Comparison of ENCODE assay signal across 16 cellular contexts in the genomic region with DNA sequence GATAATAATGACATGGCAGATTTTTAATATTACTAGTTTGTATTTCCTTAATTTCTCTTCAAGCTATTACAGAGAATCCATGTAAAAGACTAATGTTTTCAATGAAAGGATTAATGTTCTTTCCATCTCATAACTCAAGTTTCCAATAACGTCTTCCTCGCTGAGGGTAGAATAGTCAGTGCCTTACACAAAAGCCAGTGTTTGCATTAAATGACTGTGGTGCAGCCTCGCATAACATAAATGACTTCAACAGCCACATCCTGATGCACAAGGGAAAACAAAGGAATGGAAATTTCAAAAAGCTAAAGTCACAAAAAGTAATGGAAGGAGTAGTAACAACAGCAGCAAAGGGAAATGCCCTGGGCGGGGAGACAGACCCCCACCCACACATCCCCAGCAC.
DNase-seq lines count a peak whose midpoint lies in the region; ATAC-seq and TF ChIP-seq lines count a peak whose summit lies in the region.
"Had no signal": no experiment of that assay in that cellular context is flagged by ENCODE, and none has a peak within 500 bp of the region (broad histone marks: within the 10 kb centered on the region; RNA-seq: fewer than 3 reads in every experiment).

No MANE protein-coding gene starts in this region.

- no peaks in the 10 kb centered on the region for H3K27me3 ChIP-seq in CD4-positive, alpha-beta T cell (ENCODE audit: control insufficient read depth, insufficient read depth, low read length)
- no peaks in the 10 kb centered on the region for H3K27me3 ChIP-seq in DOHH2 (ENCODE audit: control insufficient read depth, low read length)

- no peaks in the 10 kb centered on the region for H3K27me3 Mint-ChIP-seq in CD4-positive, alpha-beta T cell
- H3K27me3 Mint-ChIP-seq in activated T-helper 1 cell treated with anti-CD3 and anti-CD28 coated beads, Interleukin-12 subunit alpha, Interleukin-12 subunit beta, Interleukin-2, Interleukin-4 antibody, amounts not matched to agents 30 ng/mL and 10 ng/mL and 1 ng/mL, durations not matched to agents 14 hours and 24 hours and 36 hours (ENCODE audit: insufficient read depth), result no peaks in the 10 kb centered on the region
- no peaks in the 10 kb centered on the region for H3K27me3 Mint-ChIP-seq in neural crest cell (ENCODE audit: low read depth)
- no peaks in the 10 kb centered on the region for H3K27me3 Mint-ChIP-seq in activated naive CD4-positive, alpha-beta T cell treated with anti-CD3 and anti-CD28 coated beads for 36 hours (ENCODE audit: low read depth)
- H3K27me3 Mint-ChIP-seq: CD8-positive, alpha-beta memory T cell had no signal

- no peaks in the 10 kb centered on the region for H3K9me3 ChIP-seq in CD4-positive, alpha-beta T cell (ENCODE audit: control insufficient read depth, low read length)
- H3K9me3 ChIP-seq in DOHH2 (ENCODE audit: control insufficient read depth, insufficient read depth, low read length), result peaks cover 4% of the 10 kb centered on the region; the same call in 1 of the 2 replicates

- peak overlapping the region; percentile 5 for H3K27ac Mint-ChIP-seq in CD4-positive, alpha-beta T cell
- H3K27ac Mint-ChIP-seq in activated T-helper 1 cell treated with anti-CD3 and anti-CD28 coated beads, Interleukin-12 subunit alpha, Interleukin-12 subunit beta, Interleukin-2, Interleukin-4 antibody, amounts not matched to agents 30 ng/mL and 10 ng/mL and 1 ng/mL, durations not matched to agents 14 hours and 24 hours and 36 hours, result peak overlapping the region; percentile 64
- peak overlapping the region; percentile 3 for H3K27ac Mint-ChIP-seq in neural crest cell (ENCODE audit: unreplicated experiment)
- H3K27ac Mint-ChIP-seq in activated naive CD4-positive, alpha-beta T cell treated with anti-CD3 and anti-CD28 coated beads for 36 hours, result no peak overlapping the region
- H3K27ac Mint-ChIP-seq: H9 had no signal

- H3F3A ChIP-seq in DOHH2 (ENCODE audit: control insufficient read depth, insufficient read depth), result peaks cover 14% of the 10 kb centered on the region

- H3K4me1 Mint-ChIP-seq in CD4-positive, alpha-beta T cell (ENCODE audit: low read depth), result peaks cover 34% of the 10 kb centered on the region
- H3K4me1 Mint-ChIP-seq in activated T-helper 1 cell treated with anti-CD3 and anti-CD28 coated beads, Interleukin-12 subunit alpha, Interleukin-12 subunit beta, Interleukin-2, Interleukin-4 antibody, amounts not matched to agents 30 ng/mL and 10 ng/mL and 1 ng/mL, durations not matched to agents 14 hours and 24 hours and 36 hours (ENCODE audit: low read depth), result peaks cover 60% of the 10 kb centered on the region
- peaks cover 5% of the 10 kb centered on the region for H3K4me1 Mint-ChIP-seq in neural crest cell
- peaks cover 21% of the 10 kb centered on the region for H3K4me1 Mint-ChIP-seq in activated naive CD4-positive, alpha-beta T cell treated with anti-CD3 and anti-CD28 coated beads for 36 hours (ENCODE audit: low read depth)

- H3K36me3 Mint-ChIP-seq in CD4-positive, alpha-beta T cell (ENCODE audit: low read depth), result no peaks in the 10 kb centered on the region
- H3K36me3 Mint-ChIP-seq in activated T-helper 1 cell treated with anti-CD3 and anti-CD28 coated beads, Interleukin-12 subunit alpha, Interleukin-12 subunit beta, Interleukin-2, Interleukin-4 antibody, amounts not matched to agents 30 ng/mL and 10 ng/mL and 1 ng/mL, durations not matched to agents 14 hours and 24 hours and 36 hours (ENCODE audit: low read depth), result peaks cover 44% of the 10 kb centered on the region
- H3K36me3 Mint-ChIP-seq in neural crest cell (ENCODE audit: low read depth), result no peaks in the 10 kb centered on the region
- peaks cover 5% of the 10 kb centered on the region for H3K36me3 Mint-ChIP-seq in activated naive CD4-positive, alpha-beta T cell treated with anti-CD3 and anti-CD28 coated beads for 36 hours (ENCODE audit: low read depth)

- H3K4me3 Mint-ChIP-seq in CD4-positive, alpha-beta T cell, result no peak overlapping the region
- H3K4me3 Mint-ChIP-seq in activated T-helper 1 cell treated with anti-CD3 and anti-CD28 coated beads, Interleukin-12 subunit alpha, Interleukin-12 subunit beta, Interleukin-2, Interleukin-4 antibody, amounts not matched to agents 30 ng/mL and 10 ng/mL and 1 ng/mL, durations not matched to agents 14 hours and 24 hours and 36 hours, result no peak overlapping the region
- H3K4me3 Mint-ChIP-seq in neural crest cell, result no peak overlapping the region
- H3K4me3 Mint-ChIP-seq in activated naive CD4-positive, alpha-beta T cell treated with anti-CD3 and anti-CD28 coated beads for 36 hours, result no peak overlapping the region
- H3K4me3 Mint-ChIP-seq: CD8-positive, alpha-beta memory T cell; H9 had no signal

- no peaks in the 10 kb centered on the region for H4K20me1 ChIP-seq in DOHH2 (ENCODE audit: control insufficient read depth, insufficient read depth, low read depth, low read length)

- intact Hi-C loops in CD4-positive, alpha-beta T cell (cut with DNase I, micrococcal nuclease), result no loop called here
- intact Hi-C loops in activated T-helper 1 cell treated with anti-CD3 and anti-CD28 coated beads, Interleukin-12 subunit alpha, Interleukin-12 subunit beta, Interleukin-2, Interleukin-4 antibody, amounts not matched to agents 30 ng/mL and 10 ng/mL and 1 ng/mL, durations not matched to agents 14 hours and 24 hours and 36 hours (cut with micrococcal nuclease), result loop anchor here (2.0 kb wide), 1 partner anchor 14 kb away; no protein-coding TSS in a partner anchor
- intact Hi-C loops in activated naive CD4-positive, alpha-beta T cell treated with anti-CD3 and anti-CD28 coated beads for 36 hours (cut with micrococcal nuclease), result no loop called here

- ATAC-seq in CD4-positive, alpha-beta T cell (ENCODE audit: poor library complexity), result peak; percentile 26

- H3K4me3 ChIP-seq in DOHH2 (ENCODE audit: low read length), result 0 out of 2 replicates have a peak overlapping the region, but pooled peaks have one; percentile 3

- H3K9me3 Mint-ChIP-seq in CD4-positive, alpha-beta T cell, result no peaks in the 10 kb centered on the region
- H3K9me3 Mint-ChIP-seq in activated T-helper 1 cell treated with anti-CD3 and anti-CD28 coated beads, Interleukin-12 subunit alpha, Interleukin-12 subunit beta, Interleukin-2, Interleukin-4 antibody, amounts not matched to agents 30 ng/mL and 10 ng/mL and 1 ng/mL, durations not matched to agents 14 hours and 24 hours and 36 hours, result peaks cover 11% of the 10 kb centered on the region
- H3K9me3 Mint-ChIP-seq in neural crest cell, result peaks cover 4% of the 10 kb centered on the region
- H3K9me3 Mint-ChIP-seq in activated naive CD4-positive, alpha-beta T cell treated with anti-CD3 and anti-CD28 coated beads for 36 hours, result peaks cover 2% of the 10 kb centered on the region
- H3K9me3 Mint-ChIP-seq: CD8-positive, alpha-beta memory T cell had no signal

- DNase-seq in CD4-positive, alpha-beta T cell, result no peak
- no peak for DNase-seq in activated T-helper 1 cell treated with anti-CD3 and anti-CD28 coated beads, Interleukin-12 subunit alpha, Interleukin-12 subunit beta, Interleukin-2, Interleukin-4 antibody, amounts not matched to agents 30 ng/mL and 10 ng/mL and 1 ng/mL, durations not matched to agents 14 hours and 24 hours and 36 hours (ENCODE audit: low spot score)
- DNase-seq in neural crest cell (ENCODE audit: low read depth, low spot score) (no peak), amniotic stem cell (lab: John Stamatoyannopoulos, UW) (no peak), cerebellum (ENCODE audit: low spot score) (no peak)
- DNase-seq in activated naive CD4-positive, alpha-beta T cell treated with anti-CD3 and anti-CD28 coated beads for 36 hours, result no peak
- DNase-seq: CD8-positive, alpha-beta memory T cell; DMS79; H9; NCI-H1105 treated with DMSO at 0.1 percent for 48 hours; NCI-H1694 treated with DMSO at 0.1 percent for 48 hours; NCI-H2107; NCI-H345; NCI-H69; SHP77 had no signal

- H3K9me2 ChIP-seq in DOHH2 (replicated peaks; ENCODE audit: control insufficient read depth, low read length), result no peaks in the 10 kb centered on the region

- H3K27ac ChIP-seq in CD4-positive, alpha-beta T cell (ENCODE audit: low read depth, low read length), result no peak overlapping the region
- H3K27ac ChIP-seq in DOHH2 (ENCODE audit: low read depth, low read length), result no peak overlapping the region

- H3K79me2 ChIP-seq in DOHH2 (ENCODE audit: control insufficient read depth, low read length), result peaks cover 2% of the 10 kb centered on the region; the same call in 1 of the 2 replicates

- no peak for TF ChIP-seq CTCF in CD4-positive, alpha-beta T cell (IDR thresholded peaks at IDR 0.05)
- no peak for TF ChIP-seq CTCF in DOHH2 (IDR thresholded peaks at IDR 0.05; ENCODE audit: low read depth, low read length, poor library complexity, severe bottlenecking)
- no peak for TF ChIP-seq CTCF in neural crest cell (conservative IDR thresholded peaks at IDR 0.05)

- CTCF ChIA-PET in CD4-positive, alpha-beta T cell (lab: Charles Lee), result interaction anchor here (1.1 to 1.4 kb wide), 2 partner anchors 29 to 57 kb away, joined by 3 read pairs; no protein-coding TSS in a partner anchor
- CTCF ChIA-PET in activated naive CD4-positive, alpha-beta T cell treated with anti-CD3 and anti-CD28 coated beads for 36 hours (lab: Charles Lee), result interaction anchor here (0.8 kb wide), 1 partner anchor 22 kb away, joined by 3 read pairs; no protein-coding TSS in a partner anchor

- peaks cover 53% of the 10 kb centered on the region for H3K4me1 ChIP-seq in DOHH2 (ENCODE audit: control insufficient read depth, low read length)

- POLR2A ChIA-PET in CD4-positive, alpha-beta T cell (lab: Charles Lee), result interaction anchor here (0.6 to 1.0 kb wide), 2 partner anchors 9 to 16 kb away, joined by 3 read pairs; no protein-coding TSS in a partner anchor

- peak overlapping the region; percentile 17 for H3K4me2 ChIP-seq in DOHH2 (ENCODE audit: low read length)

- no peaks in the 10 kb centered on the region for H3K36me3 ChIP-seq in DOHH2 (ENCODE audit: control insufficient read depth, low read length)
